ENCODE assay signal across 8 cellular contexts in the genomic region with DNA sequence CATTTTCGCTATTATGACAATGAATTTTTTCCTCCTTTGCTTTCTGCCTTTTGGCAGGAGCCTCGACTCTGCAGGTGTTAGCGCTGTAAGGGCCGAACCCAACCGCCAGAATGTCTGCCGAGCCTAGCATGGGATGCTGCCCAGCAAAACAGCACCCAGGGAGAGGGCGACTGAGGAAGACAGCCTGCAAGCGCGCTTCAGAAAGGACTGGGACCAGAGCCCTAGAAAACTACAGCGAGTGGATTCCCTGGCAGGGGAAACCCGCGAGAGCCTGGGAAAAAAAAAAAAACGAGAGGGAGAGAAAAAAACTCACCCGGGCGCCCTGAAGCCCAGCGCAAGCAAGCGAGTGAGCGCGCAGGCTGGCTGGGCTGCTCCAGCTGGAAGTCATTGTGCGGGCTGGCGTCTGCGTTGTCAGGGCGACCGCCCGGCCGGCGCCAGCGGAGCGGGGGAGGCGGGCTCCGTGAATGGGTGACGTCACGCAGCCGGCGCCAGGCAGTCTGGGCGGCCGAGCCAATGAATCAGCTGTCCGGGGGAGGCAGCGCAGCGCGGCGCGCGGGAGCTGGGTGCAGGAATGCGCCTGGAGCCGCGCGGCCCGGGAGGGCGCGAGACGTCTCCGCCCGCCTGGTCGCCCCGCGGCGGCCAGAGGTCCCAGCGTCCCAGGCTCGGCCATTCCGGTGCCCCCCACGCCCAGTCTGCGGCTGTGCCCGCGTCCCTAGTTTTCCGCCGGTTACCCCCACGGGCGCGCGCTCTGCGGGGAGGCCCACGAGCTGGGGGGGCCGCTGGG. TPM values are rescaled to one million over a fixed set of nuclear protein-coding genes. Genes with fewer than 3 reads are reported as not detected.
DNase-seq lines count a peak whose midpoint lies in the region; ATAC-seq and TF ChIP-seq lines count a peak whose summit lies in the region.

No MANE protein-coding gene starts in this region.

- TF ChIP-seq CTCF in AG09309 (IDR thresholded peaks at IDR 0.05; ENCODE audit: control insufficient read depth, insufficient read depth, low read depth, low read length, missing control alignments) (no peak), endodermal cell (conservative IDR thresholded peaks at IDR 0.05) (no peak), lung (IDR thresholded peaks at IDR 0.05; ENCODE audit: control extremely low read depth, extremely low read depth) (no peak)

- peak; percentile 96 for ATAC-seq in GM19023 (IDR thresholded peaks at IDR 0.05; ENCODE audit: unreplicated experiment)
- peak; percentile 99 for ATAC-seq in HG03159 (IDR thresholded peaks at IDR 0.05; ENCODE audit: unreplicated experiment)
- ATAC-seq in lung (ENCODE audit: insufficient read depth, low FRiP score): peak; percentile 94

- H3K4me3 ChIP-seq in AG09309 (ENCODE audit: control insufficient read depth, low read depth, low read length) (peak overlapping the region; percentile 61), endodermal cell (ENCODE audit: low read length) (peak overlapping the region; percentile 91), lung (peak overlapping the region; percentile 42)

- peaks cover 5% of the 10 kb centered on the region for H3K36me3 Mint-ChIP-seq in endodermal cell (ENCODE audit: low read depth)

- peak overlapping the region; percentile 89 for H3K9ac ChIP-seq in endodermal cell (ENCODE audit: extremely low read depth, low read length, poor library complexity, severe bottlenecking)

- H3K27ac Mint-ChIP-seq in endodermal cell: peak overlapping the region; percentile 99

- H3K27me3 ChIP-seq in endodermal cell (ENCODE audit: control insufficient read depth, insufficient read depth, low read length, poor library complexity, severe bottlenecking) (no peaks in the 10 kb centered on the region), lung (ENCODE audit: control insufficient read depth, insufficient read depth) (no peaks in the 10 kb centered on the region)

- H3K36me3 ChIP-seq in endodermal cell (ENCODE audit: control insufficient read depth, insufficient read depth, low read length): no peaks in the 10 kb centered on the region
- H3K36me3 ChIP-seq in lung (ENCODE audit: control insufficient read depth in 2 of 2, insufficient read depth in 2 of 2, low read length in 2 of 2): no peaks in the 10 kb centered on the region

- H3K4me1 Mint-ChIP-seq in endodermal cell: peaks cover 33% of the 10 kb centered on the region

- peaks cover 28% of the 10 kb centered on the region for H3K9me3 Mint-ChIP-seq in endodermal cell

- WGBS in endodermal cell (ENCODE audit: insufficient coverage in 1 of 2, insufficient read length in 1 of 2), 2 experiments: 0 to 1% methylated on average over 24 to 74 of the region's 74 CpGs
- 0 to 1% methylated on average over 55 to 74 of the region's 74 CpGs for WGBS in lung, 2 donors

- H3K27ac ChIP-seq in endodermal cell (ENCODE audit: low read depth, low read length) (peak overlapping the region; percentile 95), lung (ENCODE audit: low read depth in 1 of 2, low read length in 1 of 2) (peak overlapping the region; percentile 93 to 99)

- H3K4me1 ChIP-seq in endodermal cell (ENCODE audit: control insufficient read depth, insufficient read depth, low read length): no peaks in the 10 kb centered on the region
- peaks cover 1 to 5% of the 10 kb centered on the region in 2 donors for H3K4me1 ChIP-seq in lung (ENCODE audit: control insufficient read depth in 2 of 2, insufficient read depth in 2 of 2, low read length in 2 of 2)

- H3K9me3 ChIP-seq in endodermal cell (ENCODE audit: control insufficient read depth, low read length) (no peaks in the 10 kb centered on the region), lung (ENCODE audit: control insufficient read depth in 2 of 2, insufficient read depth in 1 of 2, low read length in 1 of 2) (no peaks in the 10 kb centered on the region)

- DNase-seq in AG09309 (ENCODE audit: low read depth) (peak; percentile 90), NCI-H2227 (lab: John Stamatoyannopoulos, UW; ENCODE audit: unreplicated experiment) (peak; percentile 97), endodermal cell (peak; percentile 98), lung (ENCODE audit: low spot score) (peak; percentile 94)
- peak; percentile 66 to 73 for DNase-seq in activated CD4-positive, alpha-beta T cell treated with anti-CD3 and anti-CD28 coated beads, Interleukin-2, amount 50 U/mL, for 48 hours
- peak; percentile 15 to 73 (median 40) for DNase-seq in stimulated activated CD4-positive, alpha-beta T cell treated with anti-CD3 and anti-CD28 coated beads, TNF-alpha, amount 100 ng/mL, for 24 hours (ENCODE audit: low read depth in 3 of 3)

- H3K27me3 Mint-ChIP-seq in endodermal cell (ENCODE audit: insufficient read depth): peaks cover 2% of the 10 kb centered on the region

- peak overlapping the region; percentile 78 for H3K4me3 Mint-ChIP-seq in endodermal cell

RNA-seq across cellular contexts. Expression of a gene that starts 32.6 kb away (rescaled TPM):
- 10 to 100 TPM; 38.5 to 39.3 TPM for total RNA-seq in endodermal cell
- polyA plus RNA-seq in endodermal cell (2013, experiment 1 of 2): 63.6 TPM
- 50.1 TPM for polyA plus RNA-seq in endodermal cell (2013, experiment 2 of 2)
- total RNA-seq in lung: 10 to 100 TPM; 42.3 to 66.5 TPM
- polyA plus RNA-seq in lung: 10 to 100 TPM; 23.9 to 36.2 TPM

Comparison
In these comparisons a context has a peak if more than half of its experiments do, and no peak if none do; other contexts are left out.
1. Peak in every context shown above with its lines: DNase-seq, ATAC-seq, H3K4me3 ChIP-seq and H3K27ac ChIP-seq.
2. DNase-seq: peak in every context shown above with its lines; median percentile 98 in endodermal cell; 97 in NCI-H2227; 94 in lung; 90 in AG09309; 70 in activated CD4-positive, alpha-beta T cell treated with anti-CD3 and anti-CD28 coated beads, Interleukin-2, amount 50 U/mL, for 48 hours; 40 in stimulated activated CD4-positive, alpha-beta T cell treated with anti-CD3 and anti-CD28 coated beads, TNF-alpha, amount 100 ng/mL, for 24 hours.